ENCODE assay signal across 1 cellular context in the genomic region with DNA sequence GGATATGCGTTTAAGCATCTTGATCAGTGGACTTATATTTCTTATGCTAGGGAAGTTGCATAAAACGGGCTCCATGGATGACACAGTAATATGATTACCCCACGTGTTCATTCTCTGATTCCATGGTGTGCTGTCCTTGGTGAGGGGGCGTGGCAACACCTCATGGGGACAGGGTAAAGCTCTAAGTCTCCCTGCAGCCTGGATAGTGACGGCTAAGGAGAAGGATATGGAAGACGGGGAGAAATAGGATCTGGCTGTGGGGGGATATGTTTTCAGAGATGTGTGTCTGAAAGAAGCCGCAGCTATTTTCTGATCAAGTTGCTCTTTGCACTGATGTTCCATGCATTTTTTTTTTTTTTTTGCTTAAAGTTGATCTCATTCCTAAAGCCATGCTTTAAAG.
TF ChIP-seq lines count a peak whose summit lies in the region.

No MANE protein-coding gene starts in this region.

TF ChIP-seq in IMR-90, 13 proteins besides CTCF, POLR2A, EP300 and RAD21:
- TF ChIP-seq MAFK (IDR thresholded peaks at IDR 0.05; ENCODE audit: low read depth, low read length) = no peak
- TF ChIP-seq CHD1 (IDR thresholded peaks at IDR 0.05; ENCODE audit: low read depth, low read length) = no peak
- no peak for TF ChIP-seq RFX5 (IDR thresholded peaks at IDR 0.05; ENCODE audit: low read depth, low read length)
- no peak for TF ChIP-seq SMC3 (IDR thresholded peaks at IDR 0.05; ENCODE audit: low read depth, low read length)
- no peak for TF ChIP-seq MAZ (IDR thresholded peaks at IDR 0.05; ENCODE audit: borderline replicate concordance, low read depth, low read length)
- TF ChIP-seq, protein P1, sequence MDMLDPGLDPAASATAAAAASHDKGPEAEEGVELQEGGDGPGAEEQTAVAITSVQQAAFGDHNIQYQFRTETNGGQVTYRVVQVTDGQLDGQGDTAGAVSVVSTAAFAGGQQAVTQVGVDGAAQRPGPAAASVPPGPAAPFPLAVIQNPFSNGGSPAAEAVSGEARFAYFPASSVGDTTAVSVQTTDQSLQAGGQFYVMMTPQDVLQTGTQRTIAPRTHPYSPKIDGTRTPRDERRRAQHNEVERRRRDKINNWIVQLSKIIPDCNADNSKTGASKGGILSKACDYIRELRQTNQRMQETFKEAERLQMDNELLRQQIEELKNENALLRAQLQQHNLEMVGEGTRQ (IDR thresholded peaks at IDR 0.05; ENCODE audit: low read depth, low read length) = peak; percentile 62; the same call in 1 of the 2 replicates
- no peak for TF ChIP-seq MXI1 (IDR thresholded peaks at IDR 0.05; ENCODE audit: borderline replicate concordance, low read depth, low read length)
